Comparison of ENCODE assay signal across 15 cellular contexts in the genomic region with DNA sequence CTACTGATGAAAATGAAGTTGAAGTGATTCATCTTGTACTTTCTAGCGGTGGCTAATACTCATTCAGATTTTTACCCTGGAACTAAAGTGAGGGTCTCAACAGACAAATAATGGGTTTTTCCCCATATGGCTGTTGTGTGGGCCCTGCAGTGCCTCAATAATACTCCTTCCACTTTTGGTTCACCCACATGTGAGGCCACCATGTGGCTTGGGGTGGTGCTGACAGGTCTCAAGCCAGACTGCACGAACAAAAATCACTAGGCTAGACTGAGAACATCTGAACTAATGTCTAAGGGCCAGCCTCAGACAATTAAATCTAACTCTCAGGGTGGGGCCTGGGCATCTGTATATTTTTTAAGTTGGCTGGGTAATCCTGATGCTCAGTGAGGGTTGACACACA. TPM values are rescaled to one million over a fixed set of nuclear protein-coding genes. Genes with fewer than 3 reads are reported as not detected.
DNase-seq lines count a peak whose midpoint lies in the region; ATAC-seq and TF ChIP-seq lines count a peak whose summit lies in the region.
"Had no signal": no experiment of that assay in that cellular context is flagged by ENCODE, and none has a peak within 500 bp of the region (broad histone marks: within the 10 kb centered on the region; RNA-seq: fewer than 3 reads in every experiment).

No MANE protein-coding gene starts in this region.

- intact Hi-C loops in mammary epithelial cell (cut with micrococcal nuclease) = no loop called here

- H3K36me3 Mint-ChIP-seq in naive thymus-derived CD8-positive, alpha-beta T cell = no peaks in the 10 kb centered on the region

- H3K36me3 ChIP-seq in BE2C (no peaks in the 10 kb centered on the region), mammary epithelial cell (ENCODE audit: insufficient read depth, low read length) (no peaks in the 10 kb centered on the region)
- H3K36me3 ChIP-seq: prostate gland had no signal

- CTCF ChIA-PET in mammary epithelial cell (lab: Charles Lee; ENCODE audit: low non-redundant PET) = no interaction called here

- DNase-seq in BE2C (no peak), GM13977 (ENCODE audit: low spot score) (peak; percentile 12), SK-MEL-5 (ENCODE audit: low read depth, low spot score) (peak; percentile 36), activated gamma-delta T cell treated with Interleukin-2 at 50 U/mL for 16 hours (no peak), mammary epithelial cell (no peak)
- DNase-seq in naive thymus-derived CD8-positive, alpha-beta T cell = no peak
- no peak for DNase-seq in activated CD4-positive, CD25-positive, alpha-beta regulatory T cell (lab: John Stamatoyannopoulos, UW)
- DNase-seq: activated naive CD8-positive, alpha-beta T cell treated with anti-CD3 and anti-CD28 coated beads, Interleukin-2, amount 50 U/mL, for 24 hours; EL; NCI-H1092; NCI-H446; RPMI8226; T-helper 9 cell had no signal

- TF ChIP-seq CTCF in BE2C (IDR thresholded peaks at IDR 0.05; ENCODE audit: low read depth, low read length) (peak; percentile 16), GM13977 (IDR thresholded peaks at IDR 0.05; ENCODE audit: extremely low read depth, insufficient read depth, missing control alignments) (peak; percentile 19), mammary epithelial cell (conservative IDR thresholded peaks at IDR 0.05 in 1 of 2, IDR thresholded peaks at IDR 0.05 in 1 of 2; ENCODE audit: extremely low read depth in 1 of 2, insufficient read depth in 1 of 2, low read depth in 1 of 2, low read length in 2 of 2) (no peak)

- H3K79me2 ChIP-seq in mammary epithelial cell (ENCODE audit: insufficient read depth, low read length) = no peaks in the 10 kb centered on the region

- H4K20me1 ChIP-seq in mammary epithelial cell (ENCODE audit: insufficient read depth, low read length) = no peaks in the 10 kb centered on the region

- H3K27ac Mint-ChIP-seq in naive thymus-derived CD8-positive, alpha-beta T cell = no peak overlapping the region
- H3K27ac Mint-ChIP-seq: activated naive CD8-positive, alpha-beta T cell treated with anti-CD3 and anti-CD28 coated beads, Interleukin-2, amount 50 U/mL, for 24 hours had no signal

- BruUV-seq in mammary epithelial cell (replicated peaks; lab: Mats Ljungman, UMichigan) = no TSS peak

- dilution Hi-C loops in mammary epithelial cell (cut with HindIII; ENCODE audit: low sequenced_read_pairs) = loop anchor here (25.0 kb wide), 1 partner anchor 1351 kb away; no protein-coding TSS in a partner anchor

- WGBS in mammary epithelial cell (ENCODE audit: low coverage, missing lambda C conversion rate) = 91% methylated on average over 2 of the region's 2 CpGs

- no peak overlapping the region for H2AFZ ChIP-seq in mammary epithelial cell (ENCODE audit: low read depth, low read length)

- H3K27ac ChIP-seq in mammary epithelial cell (ENCODE audit: insufficient read depth, low read depth, low read length) = no peak overlapping the region
- H3K27ac ChIP-seq: prostate gland had no signal

- peaks cover 5 to 8% (median 5%) of the 10 kb centered on the region in 4 donors for H3K4me1 Mint-ChIP-seq in naive thymus-derived CD8-positive, alpha-beta T cell

- no peaks in the 10 kb centered on the region for H3K4me1 ChIP-seq in BE2C
- peaks cover 9% of the 10 kb centered on the region for H3K4me1 ChIP-seq in mammary epithelial cell (ENCODE audit: insufficient read depth, low read length)
- H3K4me1 ChIP-seq: prostate gland had no signal

- peaks cover 30 to 65% (median 40%) of the 10 kb centered on the region in 5 donors for H3K27me3 Mint-ChIP-seq in naive thymus-derived CD8-positive, alpha-beta T cell

- H3K4me2 ChIP-seq in mammary epithelial cell (ENCODE audit: insufficient read depth, low read depth, low read length) = no peak overlapping the region

- in situ Hi-C loops in GM13977 (cut with MboI; ENCODE audit: low pct_unique_long_range_greater_than_20kb, low sequenced_read_pairs, unreplicated experiment) = loop anchor here (10.0 to 25.0 kb wide), 3 partner anchors 801 to 1469 kb away; no protein-coding TSS in a partner anchor
- in situ Hi-C loops in SK-MEL-5 (cut with HindIII; ENCODE audit: low pct_unique_long_range_greater_than_20kb, low sequenced_read_pairs) = no loop called here
- in situ Hi-C loops in mammary epithelial cell (cut with MboI; ENCODE audit: low sequenced_read_pairs in 2 of 2) = loop anchor here (10.0 to 25.0 kb wide), 5 partner anchors 326 to 1226 kb away; no protein-coding TSS in a partner anchor

- peaks cover 9% of the 10 kb centered on the region for H3K27me3 ChIP-seq in BE2C
- no peaks in the 10 kb centered on the region for H3K27me3 ChIP-seq in mammary epithelial cell (ENCODE audit: insufficient read depth, low read length)

- POLR2A ChIA-PET in naive thymus-derived CD8-positive, alpha-beta T cell (lab: Charles Lee) = no interaction called here

- H3K9ac ChIP-seq in mammary epithelial cell (ENCODE audit: insufficient read depth, low read length) = no peak overlapping the region

- H3K4me3 ChIP-seq in BE2C (ENCODE audit: low read depth, low read length) = no peak overlapping the region
- no peak overlapping the region for H3K4me3 ChIP-seq in mammary epithelial cell (replicated peaks in 1 of 3; ENCODE audit: insufficient read depth in 1 of 3, low read depth in 2 of 3, low read length in 3 of 3)
- H3K4me3 ChIP-seq: prostate gland had no signal

- no peaks in the 10 kb centered on the region for H3K9me3 ChIP-seq in BE2C
- H3K9me3 ChIP-seq in mammary epithelial cell (replicated peaks; ENCODE audit: insufficient read depth, low read length) = no peaks in the 10 kb centered on the region
- H3K9me3 ChIP-seq: prostate gland had no signal

- no peaks in the 10 kb centered on the region for H3K9me3 Mint-ChIP-seq in naive thymus-derived CD8-positive, alpha-beta T cell
- H3K9me3 Mint-ChIP-seq: activated naive CD8-positive, alpha-beta T cell treated with anti-CD3 and anti-CD28 coated beads, Interleukin-2, amount 50 U/mL, for 24 hours had no signal

- ATAC-seq in HG02870 (IDR thresholded peaks at IDR 0.05; ENCODE audit: unreplicated experiment) = peak; percentile 43
- ATAC-seq in naive thymus-derived CD8-positive, alpha-beta T cell = no peak
- ATAC-seq: activated naive CD8-positive, alpha-beta T cell treated with anti-CD3 and anti-CD28 coated beads, Interleukin-2, amount 50 U/mL, for 24 hours had no signal

- no peak overlapping the region for H3K4me3 Mint-ChIP-seq in naive thymus-derived CD8-positive, alpha-beta T cell
- H3K4me3 Mint-ChIP-seq: activated naive CD8-positive, alpha-beta T cell treated with anti-CD3 and anti-CD28 coated beads, Interleukin-2, amount 50 U/mL, for 24 hours had no signal

RNA-seq across cellular contexts. Expression of a gene that starts 7.9 kb away (rescaled TPM):
- polyA plus RNA-seq in BE2C (2012; ENCODE audit: insufficient read depth, insufficient read length, low read depth) = 0.39 TPM
- total RNA-seq in SK-MEL-5 (2014; rRNA removed; shearing (Covaris generic)) = 0.29 and 1.1 TPM in 2 replicates
- polyA plus RNA-seq in SK-MEL-5 (2015; cell fraction: cytosol; rRNA removed) = 0.36 and 0.89 TPM in 2 replicates
- polyA plus RNA-seq in SK-MEL-5 (2015; cell fraction: nucleus; rRNA removed) = 1.0 and 2.4 TPM in 2 replicates
- not detected for total RNA-seq in naive thymus-derived CD8-positive, alpha-beta T cell
- polyA plus RNA-seq in naive thymus-derived CD8-positive, alpha-beta T cell = not detected
- 100 to 1,000 TPM; 174 to 263 TPM for total RNA-seq in mammary epithelial cell
- polyA plus RNA-seq in mammary epithelial cell = 132 TPM
- polyA minus RNA-seq in mammary epithelial cell = 250 TPM

RNA-seq across cellular contexts. Expression of a gene that starts 29.9 kb away (rescaled TPM):
- polyA plus RNA-seq in BE2C (2012; ENCODE audit: insufficient read depth, insufficient read length, low read depth) = 780 TPM
- total RNA-seq in SK-MEL-5 (2014; rRNA removed; shearing (Covaris generic)) = 271 and 303 TPM in 2 replicates
- polyA plus RNA-seq in SK-MEL-5 (2015; cell fraction: cytosol; rRNA removed) = 167 and 292 TPM in 2 replicates
- 62.0 and 144 TPM in 2 replicates for polyA plus RNA-seq in SK-MEL-5 (2015; cell fraction: nucleus; rRNA removed)
- total RNA-seq in naive thymus-derived CD8-positive, alpha-beta T cell = 100 to 1,000 TPM; 198 to 213 TPM
- 1,000 to 10,000 TPM in 1 of 3 donors, 100 to 1,000 TPM in 2; 788 to 1,025 (median 870) TPM for polyA plus RNA-seq in naive thymus-derived CD8-positive, alpha-beta T cell
- total RNA-seq in mammary epithelial cell = 100 to 1,000 TPM in 1 of 2 donors, 10 to 100 TPM in 1; 73.3 to 370 TPM
- polyA plus RNA-seq in mammary epithelial cell = 146 TPM
- 245 TPM for polyA minus RNA-seq in mammary epithelial cell

Comparison
In these comparisons a context has a peak if more than half of its experiments do, and no peak if none do; other contexts are left out.
1. DNase-seq: peak in GM13977 (single experiment) and SK-MEL-5 (single experiment); none in BE2C (single experiment), naive thymus-derived CD8-positive, alpha-beta T cell (0 of 10), activated CD4-positive, CD25-positive, alpha-beta regulatory T cell (0 of 4), activated gamma-delta T cell treated with Interleukin-2 at 50 U/mL for 16 hours (single experiment) and mammary epithelial cell (single experiment).
2. CTCF ChIP-seq: peak in BE2C (single experiment) and GM13977 (single experiment); none in mammary epithelial cell (0 of 2).
3. RNA of a gene that starts 7.9 kb away (total RNA-seq): 174 to 263 TPM in mammary epithelial cell; 0.29 to 1.1 TPM in SK-MEL-5 and not detected in naive thymus-derived CD8-positive, alpha-beta T cell; every median in the first group is over 10 times any median in the second.